Comparison of ENCODE assay signal across 11 cellular contexts in genomic region chr11:65115361-65116082, GRCh38. TPM values are rescaled to one million over a fixed set of nuclear protein-coding genes. Genes with fewer than 3 reads are reported as not detected.
DNase-seq lines count a peak whose midpoint lies in the region; ATAC-seq and TF ChIP-seq lines count a peak whose summit lies in the region.
"Had no signal": no experiment of that assay in that cellular context is flagged by ENCODE, and none has a peak within 500 bp of the region (broad histone marks: within the 10 kb centered on the region; RNA-seq: fewer than 3 reads in every experiment).

No MANE protein-coding gene starts in this region.

- CTCF ChIA-PET in CD8-positive, alpha-beta T cell (lab: Charles Lee), result interaction anchor here (11.8 kb wide), 1 partner anchor 102 kb away, joined by 84 read pairs; the partner anchor contains the start of gene ARL2
- CTCF ChIA-PET in mammary epithelial cell (lab: Charles Lee; ENCODE audit: low non-redundant PET), result no interaction called here

- peaks cover 40% of the 10 kb centered on the region for H3K79me2 ChIP-seq in mammary epithelial cell (ENCODE audit: insufficient read depth, low read length)

- TF ChIP-seq CTCF in CD8-positive, alpha-beta T cell (IDR thresholded peaks at IDR 0.05), result no peak
- TF ChIP-seq CTCF in LNCaP clone FGC (IDR thresholded peaks at IDR 0.05; ENCODE audit: control insufficient read depth, extremely low read depth, insufficient read depth), result no peak
- no peak for TF ChIP-seq CTCF in mammary epithelial cell (conservative IDR thresholded peaks at IDR 0.05 in 1 of 2, IDR thresholded peaks at IDR 0.05 in 1 of 2; ENCODE audit: extremely low read depth in 1 of 2, insufficient read depth in 1 of 2, low read depth in 1 of 2, low read length in 2 of 2)

- no peak overlapping the region for H3K4ac ChIP-seq in neuronal stem cell (ENCODE audit: low read length)

- in situ Hi-C loops in mammary epithelial cell (cut with MboI; ENCODE audit: low sequenced_read_pairs in 2 of 2), result no loop called here

- WGBS in mammary epithelial cell (ENCODE audit: low coverage, missing lambda C conversion rate), result 91% methylated on average over 6 of the region's 21 CpGs
- WGBS in neuronal stem cell (ENCODE audit: extremely low coverage in 2 of 2, insufficient read length in 2 of 2, insufficient replicate concordance in 1 of 2), 2 donors, result no CpG with 5 or more reads among the region's 21 CpGs

- H3K18ac ChIP-seq in neuronal stem cell (ENCODE audit: low read length), result no peak overlapping the region

- H3K4me2 ChIP-seq in mammary epithelial cell (ENCODE audit: insufficient read depth, low read depth, low read length) (peak overlapping the region; percentile 94), neuronal stem cell (ENCODE audit: insufficient read depth, low read length, poor library complexity, severe bottlenecking) (no peak overlapping the region)

- peak overlapping the region; percentile 20 for H4K8ac ChIP-seq in neuronal stem cell (ENCODE audit: low read depth, low read length)

- POLR2A ChIA-PET in CD8-positive, alpha-beta T cell (lab: Charles Lee), result interaction anchor here (2.3 to 3.3 kb wide), 2 partner anchors 20 to 191 kb away, joined by 8 to 41 read pairs; partner anchors contain the start of genes PPP2R5B and SYVN1

- no peak overlapping the region for H3K27ac ChIP-seq in CD8-positive, alpha-beta T cell (ENCODE audit: low read depth, low read length)
- H3K27ac ChIP-seq in mammary epithelial cell (ENCODE audit: insufficient read depth, low read depth, low read length) (no peak overlapping the region), neuronal stem cell (replicated peaks; ENCODE audit: low read length) (no peak overlapping the region)

- H3K4me1 Mint-ChIP-seq in CD8-positive, alpha-beta T cell (ENCODE audit: low read depth), result peaks cover 50% of the 10 kb centered on the region

- H2AK5ac ChIP-seq in neuronal stem cell (ENCODE audit: low read depth, low read length), result no peak overlapping the region

- no peak overlapping the region for H2BK12ac ChIP-seq in neuronal stem cell (ENCODE audit: low read length)

- H3K4me3 Mint-ChIP-seq in CD8-positive, alpha-beta T cell, result peak overlapping the region; percentile 88

- H2AFZ ChIP-seq in mammary epithelial cell (ENCODE audit: low read depth, low read length), result no peak overlapping the region
- H2AFZ ChIP-seq in neuronal stem cell (ENCODE audit: low read length), result no peak overlapping the region

- H3K9me3 Mint-ChIP-seq in CD8-positive, alpha-beta T cell, result no peaks in the 10 kb centered on the region

- H3K9ac ChIP-seq in mammary epithelial cell (ENCODE audit: insufficient read depth, low read length) (no peak overlapping the region), neuronal stem cell (ENCODE audit: low read depth, low read length, poor library complexity) (no peak overlapping the region)

- no peaks in the 10 kb centered on the region for H4K20me1 ChIP-seq in mammary epithelial cell (ENCODE audit: insufficient read depth, low read length)

- H3K27me3 ChIP-seq in CD8-positive, alpha-beta T cell (ENCODE audit: insufficient read depth, low read length), result no peaks in the 10 kb centered on the region
- H3K27me3 ChIP-seq in mammary epithelial cell (ENCODE audit: insufficient read depth, low read length), result no peaks in the 10 kb centered on the region
- no peaks in the 10 kb centered on the region for H3K27me3 ChIP-seq in neuronal stem cell (ENCODE audit: control insufficient read depth in 3 of 3, insufficient read depth in 3 of 3, low read depth in 1 of 3, low read length in 3 of 3)

- H2BK15ac ChIP-seq in neuronal stem cell (ENCODE audit: low read length), result no peak overlapping the region

- peaks cover 15% of the 10 kb centered on the region for H3K79me1 ChIP-seq in neuronal stem cell (ENCODE audit: low read depth, low read length)

- dilution Hi-C loops in mammary epithelial cell (cut with HindIII; ENCODE audit: low sequenced_read_pairs), result loop anchor here (10.0 kb wide), 2 partner anchors 139 to 321 kb away; no protein-coding TSS in a partner anchor

- H3K4me3 ChIP-seq in CD8-positive, alpha-beta T cell (ENCODE audit: low read depth, low read length), result no peak overlapping the region
- H3K4me3 ChIP-seq in LNCaP clone FGC (ENCODE audit: low read depth, low read length) (peak overlapping the region; percentile 90), mammary epithelial cell (replicated peaks in 1 of 3; ENCODE audit: insufficient read depth in 1 of 3, low read depth in 2 of 3, low read length in 3 of 3) (no peak overlapping the region), neuronal stem cell (ENCODE audit: low read length in 2 of 2) (no peak overlapping the region)

- H2BK5ac ChIP-seq in neuronal stem cell (ENCODE audit: low read length), result no peak overlapping the region

- no TSS peak for BruUV-seq in mammary epithelial cell (replicated peaks; lab: Mats Ljungman, UMichigan)

- H4K91ac ChIP-seq in neuronal stem cell (ENCODE audit: low read depth, low read length, poor library complexity), result no peak overlapping the region

- H3K4me1 ChIP-seq in CD8-positive, alpha-beta T cell (ENCODE audit: insufficient read depth, low read length), result peaks cover 49% of the 10 kb centered on the region
- H3K4me1 ChIP-seq in mammary epithelial cell (ENCODE audit: insufficient read depth, low read length) (peaks cover 39% of the 10 kb centered on the region), neuronal stem cell (ENCODE audit: control insufficient read depth in 2 of 2, insufficient read depth in 1 of 2, low read depth in 1 of 2, low read length in 2 of 2) (peaks cover 10 to 19% of the 10 kb centered on the region in 2 donors)

- H3K23ac ChIP-seq in neuronal stem cell (ENCODE audit: low read depth, low read length, poor library complexity), result peak overlapping the region; percentile 34

- H3K36me3 ChIP-seq in CD8-positive, alpha-beta T cell (ENCODE audit: insufficient read depth, low read length), result peaks cover 29% of the 10 kb centered on the region
- H3K36me3 ChIP-seq in mammary epithelial cell (ENCODE audit: insufficient read depth, low read length), result peaks cover 12% of the 10 kb centered on the region
- H3K36me3 ChIP-seq in neuronal stem cell (replicated peaks in 1 of 2; ENCODE audit: control insufficient read depth in 2 of 2, insufficient read depth in 2 of 2, low read length in 2 of 2), result peaks cover 18 to 62% of the 10 kb centered on the region in 2 donors

- peak overlapping the region; percentile 49 for H3K27ac Mint-ChIP-seq in CD8-positive, alpha-beta T cell

- H3K36me3 Mint-ChIP-seq in CD8-positive, alpha-beta T cell, result peaks cover 26% of the 10 kb centered on the region

- DNase-seq in CD8-positive, alpha-beta T cell, result no peak
- no peak for DNase-seq in LNCaP clone FGC (ENCODE audit: low read depth)
- no peak for DNase-seq in mammary epithelial cell
- no peak for DNase-seq in neuronal stem cell (ENCODE audit: low spot score)
- no peak for DNase-seq in DMS79 treated with DMSO at 0.1 percent for 48 hours (lab: John Stamatoyannopoulos, UW)
- no peak for DNase-seq in NCI-H1694 (lab: John Stamatoyannopoulos, UW)
- DNase-seq in mesenteric fat pad (ENCODE audit: low spot score), result no peak
- DNase-seq: activated naive CD4-positive, alpha-beta T cell; effector CD8-positive, alpha-beta T cell; NCI-H345 had no signal

- H3K27me3 Mint-ChIP-seq in CD8-positive, alpha-beta T cell (ENCODE audit: low read depth), result no peaks in the 10 kb centered on the region

- ATAC-seq in CD8-positive, alpha-beta T cell, result no peak
- no peak for ATAC-seq in HG02763 (IDR thresholded peaks at IDR 0.05; ENCODE audit: unreplicated experiment)

- H2BK120ac ChIP-seq in neuronal stem cell (ENCODE audit: low read depth, low read length), result no peak overlapping the region

- H3K14ac ChIP-seq in neuronal stem cell (ENCODE audit: low read length), result no peak overlapping the region

- no peaks in the 10 kb centered on the region for H3K9me3 ChIP-seq in CD8-positive, alpha-beta T cell (ENCODE audit: low read length)
- H3K9me3 ChIP-seq in mammary epithelial cell (replicated peaks; ENCODE audit: insufficient read depth, low read length) (no peaks in the 10 kb centered on the region), neuronal stem cell (replicated peaks in 1 of 2; ENCODE audit: control insufficient read depth in 2 of 2, insufficient read depth in 1 of 2, low read depth in 1 of 2, low read length in 2 of 2) (no peaks in the 10 kb centered on the region)

- intact Hi-C loops in CD8-positive, alpha-beta T cell (cut with DNase I, micrococcal nuclease), result loop anchor here (2.0 to 10.0 kb wide), 6 partner anchors 19 to 341 kb away; partner anchors contain the start of genes SF1 (in 2 of the 2), ATG2A (in 1 of the 2), CDC42BPG (in 1 of the 2) and SYVN1 (in 1 of the 2)
- intact Hi-C loops in mammary epithelial cell (cut with micrococcal nuclease), result loop anchor here (2.0 to 5.0 kb wide), 2 partner anchors 19 to 193 kb away; partner anchors contain the start of genes PPP2R5B and SYVN1

RNA-seq across cellular contexts. Expression of gene ZNHIT2, which starts 2.0 kb away (rescaled TPM):
- 1 to 10 TPM; 8.9 to 9.3 TPM for total RNA-seq in CD8-positive, alpha-beta T cell
- total RNA-seq in mammary epithelial cell (10 to 100 TPM; 13.6 to 15.2 TPM), mesenteric fat pad (11.5 TPM)
- 6.9 TPM for polyA plus RNA-seq in mammary epithelial cell
- 0.67 TPM for polyA minus RNA-seq in mammary epithelial cell
- polyA plus RNA-seq in neuronal stem cell (2013, experiment 1 of 2), result 3.3 TPM
- polyA plus RNA-seq in neuronal stem cell (2013, experiment 2 of 2), result 3.4 TPM

RNA-seq across cellular contexts. Expression of gene TM7SF2, which starts 3.9 kb away (rescaled TPM):
- total RNA-seq in CD8-positive, alpha-beta T cell, result 10 to 100 TPM; 20.7 to 23.8 TPM
- 10 to 100 TPM in 1 of 2 donors, 1 to 10 TPM in 1; 8.7 to 10.1 TPM for total RNA-seq in mammary epithelial cell
- 17.2 TPM for polyA plus RNA-seq in mammary epithelial cell
- 54.8 TPM for polyA minus RNA-seq in mammary epithelial cell
- 50.3 TPM for polyA plus RNA-seq in neuronal stem cell (2013, experiment 1 of 2)
- 46.9 TPM for polyA plus RNA-seq in neuronal stem cell (2013, experiment 2 of 2)
- total RNA-seq in mesenteric fat pad, result 22.1 TPM

RNA-seq across cellular contexts. Expression of gene FAU, which starts 6.4 kb away (rescaled TPM):
- 1,000 to 10,000 TPM; 1,787 to 1,833 TPM for total RNA-seq in CD8-positive, alpha-beta T cell
- total RNA-seq in mammary epithelial cell (100 to 1,000 TPM; 107 to 637 TPM), mesenteric fat pad (617 TPM)
- polyA plus RNA-seq in mammary epithelial cell, result 428 TPM
- 317 TPM for polyA minus RNA-seq in mammary epithelial cell
- polyA plus RNA-seq in neuronal stem cell (2013, experiment 1 of 2), result 1,200 TPM
- polyA plus RNA-seq in neuronal stem cell (2013, experiment 2 of 2), result 1,182 TPM

RNA-seq across cellular contexts. Expression of gene MRPL49, which starts 6.6 kb away (rescaled TPM):
- 10 to 100 TPM; 61.3 to 62.7 TPM for total RNA-seq in CD8-positive, alpha-beta T cell
- total RNA-seq in mammary epithelial cell (10 to 100 TPM; 54.7 to 56.5 TPM), mesenteric fat pad (26.1 TPM)
- polyA plus RNA-seq in mammary epithelial cell, result 64.7 TPM
- polyA minus RNA-seq in mammary epithelial cell, result 52.3 TPM
- polyA plus RNA-seq in neuronal stem cell (2013, experiment 1 of 2), result 26.4 TPM
- polyA plus RNA-seq in neuronal stem cell (2013, experiment 2 of 2), result 23.8 TPM

RNA-seq across cellular contexts. Expression of gene SYVN1, which starts 18.8 kb away (rescaled TPM):
- 10 to 100 TPM; 93.0 to 95.5 TPM for total RNA-seq in CD8-positive, alpha-beta T cell
- 10 to 100 TPM; 21.5 to 45.8 TPM for total RNA-seq in mammary epithelial cell
- polyA plus RNA-seq in mammary epithelial cell, result 30.7 TPM
- polyA minus RNA-seq in mammary epithelial cell, result 152 TPM
- 16.9 TPM for polyA plus RNA-seq in neuronal stem cell (2013, experiment 1 of 2)
- 16.0 TPM for polyA plus RNA-seq in neuronal stem cell (2013, experiment 2 of 2)
- 78.8 TPM for total RNA-seq in mesenteric fat pad
